ENCODE assay signal across 28 cellular contexts in the genomic region with DNA sequence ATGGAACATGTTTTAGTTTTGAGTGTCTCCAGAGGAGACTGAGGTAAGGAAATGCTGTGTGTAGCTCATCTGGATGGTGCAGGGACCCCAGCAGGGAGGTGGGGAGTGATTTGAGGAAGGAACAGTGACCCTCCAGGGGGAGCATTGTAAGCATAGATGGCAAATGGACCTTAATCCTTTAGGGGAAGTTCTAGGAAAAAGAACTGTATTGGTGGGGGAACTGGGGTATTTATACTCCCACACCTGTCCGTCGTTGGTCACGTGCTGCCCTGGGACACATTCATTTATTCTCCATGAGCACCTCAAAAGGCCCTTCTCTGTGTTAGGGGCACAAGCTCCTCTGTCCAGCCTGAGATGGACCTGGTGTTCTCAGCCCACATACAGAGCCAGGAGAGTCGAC.
"Had no signal": no experiment of that assay in that cellular context is flagged by ENCODE, and none has a peak within 500 bp of the region (broad histone marks: within the 10 kb centered on the region; RNA-seq: fewer than 3 reads in every experiment).

No MANE protein-coding gene starts in this region.

- ATAC-seq: effector memory CD8-positive, alpha-beta T cell; esophagus mucosa; foreskin keratinocyte; gastrocnemius medialis; gastroesophageal sphincter; heart left ventricle; heart right ventricle had no signal

- H3K4me1 Mint-ChIP-seq: endodermal cell had no signal

- H3K27ac Mint-ChIP-seq: dendritic cell treated with granulocyte-macrophage colony-stimulating factor and Interleukin-4, amounts not matched to agents 40 ng/mL and 50 ng/mL, for 4 days; effector memory CD8-positive, alpha-beta T cell; endodermal cell had no signal

- DNase-seq: colonic mucosa; cortex of kidney; dermis blood vessel endothelial cell; dorsolateral prefrontal cortex; effector CD4-positive, alpha-beta T cell; effector CD8-positive, alpha-beta T cell; effector memory CD4-positive, alpha-beta T cell; effector memory CD8-positive, alpha-beta T cell; endodermal cell; erythroblast; esophagus squamous epithelium; foreskin fibroblast; foreskin keratinocyte; foreskin melanocyte; gastrocnemius medialis; glutamatergic neuron; heart left ventricle; heart right ventricle had no signal

- H3K4me3 ChIP-seq: colonic mucosa, coronary artery, dorsolateral prefrontal cortex, esophagus muscularis mucosa, esophagus squamous epithelium, gastrocnemius medialis, gastroesophageal sphincter, heart left ventricle, heart right ventricle had no signal

- FAIRE-seq: colon, endometrium, endothelial cell of umbilical vein, frontal cortex had no signal

- H3K9me3 ChIP-seq: colonic mucosa, esophagus muscularis mucosa, gastrocnemius medialis had no signal

- H3K4me1 ChIP-seq: colonic mucosa, foreskin keratinocyte, heart left ventricle had no signal

- H3K27me3 ChIP-seq: colonic mucosa, dorsolateral prefrontal cortex, esophagus muscularis mucosa, foreskin keratinocyte, gastrocnemius medialis, gastroesophageal sphincter had no signal

- H3K9me3 Mint-ChIP-seq: effector memory CD8-positive, alpha-beta T cell had no signal

- H3K27ac ChIP-seq: colonic mucosa, coronary artery, dorsolateral prefrontal cortex, epithelial cell of prostate, esophagus muscularis mucosa, esophagus squamous epithelium, foreskin keratinocyte, gastrocnemius medialis, gastroesophageal sphincter, heart left ventricle, heart right ventricle had no signal

- H3K4me3 Mint-ChIP-seq: dendritic cell treated with granulocyte-macrophage colony-stimulating factor and Interleukin-4, amounts not matched to agents 40 ng/mL and 50 ng/mL, for 4 days; effector memory CD8-positive, alpha-beta T cell; endodermal cell had no signal

- H3K36me3 ChIP-seq: colonic mucosa, esophagus muscularis mucosa, esophagus squamous epithelium, gastrocnemius medialis, gastroesophageal sphincter, heart left ventricle, heart right ventricle had no signal

- H3K27me3 Mint-ChIP-seq: effector memory CD8-positive, alpha-beta T cell had no signal
